Comparison of ENCODE assay signal across 9 cellular contexts in genomic region chr3:194275231-194275671, GRCh38.
A peak's percentile ranks its signal among the peaks of the same experiment; 100 is the strongest.
DNase-seq lines count a peak whose midpoint lies in the region; ATAC-seq and TF ChIP-seq lines count a peak whose summit lies in the region.
"Had no signal": no experiment of that assay in that cellular context is flagged by ENCODE, and none has a peak within 500 bp of the region (broad histone marks: within the 10 kb centered on the region; RNA-seq: fewer than 3 reads in every experiment).

No MANE protein-coding gene starts in this region.

- no peaks in the 10 kb centered on the region for H3K36me3 ChIP-seq in esophagus squamous epithelium
- H3K36me3 ChIP-seq: BLaER1 had no signal

- CTCF ChIA-PET in activated CD4-positive, alpha-beta T cell treated with anti-CD3 and anti-CD28 coated beads for 36 hours (lab: Charles Lee) = interaction anchor here (0.7 kb wide), 1 partner anchor 10 kb away, joined by 3 read pairs; no protein-coding TSS in a partner anchor

- H3K27ac ChIP-seq in esophagus squamous epithelium = peak overlapping the region in 3 of 4 donors; percentile 2 to 54 (median 46)
- H3K27ac ChIP-seq: BLaER1 had no signal

- H3K4me1 Mint-ChIP-seq in activated CD4-positive, alpha-beta T cell treated with anti-CD3 and anti-CD28 coated beads for 36 hours = peaks cover 5% of the 10 kb centered on the region
- peaks cover 6% of the 10 kb centered on the region in 2 donors for H3K4me1 Mint-ChIP-seq in stimulated activated naive B cell treated with anti-CD40 and anti-IgM and Interleukin-4, amounts not matched to agents 10 μg/mL and 1 μg/mL and 100 μg/mL, for 72 hours

- no peaks in the 10 kb centered on the region for H3K36me3 Mint-ChIP-seq in activated CD4-positive, alpha-beta T cell treated with anti-CD3 and anti-CD28 coated beads for 36 hours (ENCODE audit: low read depth)
- H3K36me3 Mint-ChIP-seq in stimulated activated naive B cell treated with anti-CD40 and anti-IgM and Interleukin-4, amounts not matched to agents 10 μg/mL and 1 μg/mL and 100 μg/mL, for 72 hours = no peaks in the 10 kb centered on the region

- no peak overlapping the region for H3K4me3 Mint-ChIP-seq in activated CD4-positive, alpha-beta T cell treated with anti-CD3 and anti-CD28 coated beads for 36 hours
- no peak overlapping the region for H3K4me3 Mint-ChIP-seq in stimulated activated naive B cell treated with anti-CD40 and anti-IgM and Interleukin-4, amounts not matched to agents 10 μg/mL and 1 μg/mL and 100 μg/mL, for 72 hours

- no peaks in the 10 kb centered on the region for H3K27me3 ChIP-seq in esophagus squamous epithelium
- H3K27me3 ChIP-seq: BLaER1 had no signal

- DNase-seq in activated CD4-positive, alpha-beta T cell treated with anti-CD3 and anti-CD28 coated beads for 36 hours = no peak
- no peak for DNase-seq in activated CD4-positive, alpha-beta T cell treated with anti-CD3 and anti-CD28 coated beads, Interleukin-2, amount 50 U/mL, for 1 hour
- DNase-seq in SK-N-DZ (ENCODE audit: low spot score) = peak; percentile 68
- no peak for DNase-seq in esophagus squamous epithelium (lab: John Stamatoyannopoulos, UW)
- DNase-seq in stimulated activated naive B cell treated with anti-CD40 and anti-IgM and Interleukin-4, amounts not matched to agents 10 μg/mL and 1 μg/mL and 100 μg/mL, for 72 hours = no peak
- no peak for DNase-seq in UCSD-AML1 (lab: John Stamatoyannopoulos, UW; ENCODE audit: unreplicated experiment)
- DNase-seq in ureter (ENCODE audit: low spot score) = no peak

- TF ChIP-seq POLR2A in esophagus squamous epithelium (IDR thresholded peaks at IDR 0.05) = no peak

- TF ChIP-seq CTCF in esophagus squamous epithelium (IDR thresholded peaks at IDR 0.05) = no peak

- H3K4me1 ChIP-seq in esophagus squamous epithelium = peaks cover 34 to 70% (median 51%) of the 10 kb centered on the region in 3 donors

- H3K4me3 ChIP-seq in esophagus squamous epithelium = no peak overlapping the region
- H3K4me3 ChIP-seq: BLaER1 had no signal

- WGBS in esophagus squamous epithelium, 2 donors = 55 to 79% methylated on average over 9 to 11 of the region's 11 CpGs

- H3K9me3 ChIP-seq in esophagus squamous epithelium = no peaks in the 10 kb centered on the region
- H3K9me3 ChIP-seq: BLaER1 had no signal

- peak overlapping the region; percentile 14 for H3K27ac Mint-ChIP-seq in activated CD4-positive, alpha-beta T cell treated with anti-CD3 and anti-CD28 coated beads for 36 hours
- H3K27ac Mint-ChIP-seq in stimulated activated naive B cell treated with anti-CD40 and anti-IgM and Interleukin-4, amounts not matched to agents 10 μg/mL and 1 μg/mL and 100 μg/mL, for 72 hours = peak overlapping the region; percentile 64

- no peaks in the 10 kb centered on the region for H3K27me3 Mint-ChIP-seq in activated CD4-positive, alpha-beta T cell treated with anti-CD3 and anti-CD28 coated beads for 36 hours
- peaks cover 44 to 71% of the 10 kb centered on the region in 2 donors for H3K27me3 Mint-ChIP-seq in stimulated activated naive B cell treated with anti-CD40 and anti-IgM and Interleukin-4, amounts not matched to agents 10 μg/mL and 1 μg/mL and 100 μg/mL, for 72 hours

- POLR2A ChIA-PET in activated CD4-positive, alpha-beta T cell treated with anti-CD3 and anti-CD28 coated beads for 36 hours (lab: Charles Lee) = no interaction called here

- no peak for ATAC-seq in activated CD4-positive, alpha-beta T cell treated with anti-CD3 and anti-CD28 coated beads for 36 hours
- peak in 1 of 2 donors; percentile 10 for ATAC-seq in stimulated activated naive B cell treated with anti-CD40 and anti-IgM and Interleukin-4, amounts not matched to agents 10 μg/mL and 1 μg/mL and 100 μg/mL, for 72 hours (replicated peaks)
- ATAC-seq in HG03159 (IDR thresholded peaks at IDR 0.05; ENCODE audit: unreplicated experiment) = no peak

- intact Hi-C loops in activated CD4-positive, alpha-beta T cell treated with anti-CD3 and anti-CD28 coated beads for 36 hours (cut with DNase I, micrococcal nuclease) = no loop called here
- intact Hi-C loops in esophagus squamous epithelium (cut with DNase I) = no loop called here

- H3K9me3 Mint-ChIP-seq in activated CD4-positive, alpha-beta T cell treated with anti-CD3 and anti-CD28 coated beads for 36 hours (ENCODE audit: low read depth) = no peaks in the 10 kb centered on the region
- H3K9me3 Mint-ChIP-seq in stimulated activated naive B cell treated with anti-CD40 and anti-IgM and Interleukin-4, amounts not matched to agents 10 μg/mL and 1 μg/mL and 100 μg/mL, for 72 hours = no peaks in the 10 kb centered on the region
